1 cellular context compared by ENCODE assay signal in the genomic region with DNA sequence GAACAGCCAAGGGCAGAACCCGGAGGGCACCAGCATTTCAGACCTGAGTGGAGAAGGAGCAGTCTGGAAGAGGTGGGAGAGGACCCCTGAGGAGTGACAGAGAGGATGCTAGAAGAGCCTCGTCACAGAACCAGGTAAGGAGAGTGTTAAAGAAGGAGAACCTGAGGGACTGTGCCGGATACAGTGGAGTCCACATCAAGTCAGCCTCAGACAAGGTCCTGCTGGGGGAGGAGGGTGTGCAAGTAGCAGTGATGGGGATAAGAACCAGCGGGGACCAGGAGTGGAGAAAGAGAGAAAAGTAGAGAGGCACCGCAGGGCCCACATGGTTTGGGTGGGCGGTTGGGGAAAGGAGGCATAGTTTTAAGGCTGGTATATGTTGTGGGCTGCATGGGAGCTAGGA.
TF ChIP-seq lines count a peak whose summit lies in the region.

No MANE protein-coding gene starts in this region.

TF ChIP-seq in HEK293, 187 proteins besides CTCF, POLR2A, EP300 and RAD21 (continued from another document):
- TF ChIP-seq ZFHX2 (tag by site-specific recombination; conservative IDR thresholded peaks at IDR 0.05), result peak; percentile 59; the same call in 1 of the 2 replicates
- TF ChIP-seq HOXA7 (CRISPR knock-in tag; IDR thresholded peaks at IDR 0.05; ENCODE audit: borderline replicate concordance), result no peak
- TF ChIP-seq, protein P1, sequence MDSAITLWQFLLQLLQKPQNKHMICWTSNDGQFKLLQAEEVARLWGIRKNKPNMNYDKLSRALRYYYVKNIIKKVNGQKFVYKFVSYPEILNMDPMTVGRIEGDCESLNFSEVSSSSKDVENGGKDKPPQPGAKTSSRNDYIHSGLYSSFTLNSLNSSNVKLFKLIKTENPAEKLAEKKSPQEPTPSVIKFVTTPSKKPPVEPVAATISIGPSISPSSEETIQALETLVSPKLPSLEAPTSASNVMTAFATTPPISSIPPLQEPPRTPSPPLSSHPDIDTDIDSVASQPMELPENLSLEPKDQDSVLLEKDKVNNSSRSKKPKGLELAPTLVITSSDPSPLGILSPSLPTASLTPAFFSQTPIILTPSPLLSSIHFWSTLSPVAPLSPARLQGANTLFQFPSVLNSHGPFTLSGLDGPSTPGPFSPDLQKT (IDR thresholded peaks at IDR 0.05; ENCODE audit: borderline replicate concordance, low read depth, low read length), result no peak
- peak; percentile 69 for TF ChIP-seq ZNF600 (tag by site-specific recombination; IDR thresholded peaks at IDR 0.05)
- TF ChIP-seq ZNF169 (tag by site-specific recombination; IDR thresholded peaks at IDR 0.05), result no peak
- no peak for TF ChIP-seq ZNF114 (tag by site-specific recombination; IDR thresholded peaks at IDR 0.05)
- TF ChIP-seq, protein P2, sequence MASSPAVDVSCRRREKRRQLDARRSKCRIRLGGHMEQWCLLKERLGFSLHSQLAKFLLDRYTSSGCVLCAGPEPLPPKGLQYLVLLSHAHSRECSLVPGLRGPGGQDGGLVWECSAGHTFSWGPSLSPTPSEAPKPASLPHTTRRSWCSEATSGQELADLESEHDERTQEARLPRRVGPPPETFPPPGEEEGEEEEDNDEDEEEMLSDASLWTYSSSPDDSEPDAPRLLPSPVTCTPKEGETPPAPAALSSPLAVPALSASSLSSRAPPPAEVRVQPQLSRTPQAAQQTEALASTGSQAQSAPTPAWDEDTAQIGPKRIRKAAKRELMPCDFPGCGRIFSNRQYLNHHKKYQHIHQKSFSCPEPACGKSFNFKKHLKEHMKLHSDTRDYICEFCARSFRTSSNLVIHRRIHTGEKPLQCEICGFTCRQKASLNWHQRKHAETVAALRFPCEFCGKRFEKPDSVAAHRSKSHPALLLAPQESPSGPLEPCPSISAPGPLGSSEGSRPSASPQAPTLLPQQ (tag by site-specific recombination; IDR thresholded peaks at IDR 0.05), result no peak
